ENCODE assay signal across 15 cellular contexts in genomic region chr15:71055461-71055860, GRCh38. TPM values are rescaled to one million over a fixed set of nuclear protein-coding genes. Genes with fewer than 3 reads are reported as not detected.
DNase-seq lines count a peak whose midpoint lies in the region; ATAC-seq lines count a peak whose summit lies in the region.
"Had no signal": no experiment of that assay in that cellular context is flagged by ENCODE, and none has a peak within 500 bp of the region (broad histone marks: within the 10 kb centered on the region; RNA-seq: fewer than 3 reads in every experiment).

No MANE protein-coding gene starts in this region.

- H3K9me3 ChIP-seq in mesenchymal stem cell (ENCODE audit: control insufficient read depth, low read length): peaks cover 9% of the 10 kb centered on the region
- H3K9me3 ChIP-seq: psoas muscle, thoracic aorta had no signal

- H2BK5ac ChIP-seq in mesenchymal stem cell (ENCODE audit: low read depth, low read length, poor library complexity, severe bottlenecking): no peak overlapping the region

- no peak overlapping the region for H2AK5ac ChIP-seq in mesenchymal stem cell (ENCODE audit: low read length, severe bottlenecking)

- H3K4me2 ChIP-seq in mesenchymal stem cell (ENCODE audit: low read length, poor library complexity, severe bottlenecking): no peak overlapping the region
- H3K4me2 ChIP-seq: PC-9 had no signal

- H2AFZ ChIP-seq in mesenchymal stem cell (ENCODE audit: low read depth, low read length): no peak overlapping the region
- H2AFZ ChIP-seq: PC-9 had no signal

- H3K18ac ChIP-seq in mesenchymal stem cell (ENCODE audit: low read depth in 1 of 2, low read length in 2 of 2): no peak overlapping the region

- H3K36me3 ChIP-seq in mesenchymal stem cell (ENCODE audit: control insufficient read depth in 1 of 2, insufficient read depth in 2 of 2, low read depth in 1 of 2, low read length in 2 of 2): no peaks in the 10 kb centered on the region
- H3K36me3 ChIP-seq: thoracic aorta had no signal

- WGBS in mesenchymal stem cell: no CpG with 5 or more reads among the region's 1 CpG

- H3K27me3 ChIP-seq in mesenchymal stem cell (ENCODE audit: control insufficient read depth in 1 of 2, insufficient read depth in 1 of 2, low read length in 2 of 2): no peaks in the 10 kb centered on the region

- no peak overlapping the region for H3K9ac ChIP-seq in mesenchymal stem cell (ENCODE audit: low read length)

- no peak overlapping the region for H2BK15ac ChIP-seq in mesenchymal stem cell (ENCODE audit: low read depth, poor library complexity, severe bottlenecking)

- no peak overlapping the region for H3K14ac ChIP-seq in mesenchymal stem cell (ENCODE audit: low read length in 2 of 2)

- no peak overlapping the region for H2BK12ac ChIP-seq in mesenchymal stem cell (ENCODE audit: low read length in 2 of 2)

- H3K23ac ChIP-seq in mesenchymal stem cell (ENCODE audit: low read length in 2 of 2): no peak overlapping the region

- H3K4me1 ChIP-seq in mesenchymal stem cell (ENCODE audit: control insufficient read depth, insufficient read depth, low read depth, low read length): no peaks in the 10 kb centered on the region
- H3K4me1 ChIP-seq: psoas muscle had no signal

- no peak overlapping the region for H3K4ac ChIP-seq in mesenchymal stem cell (ENCODE audit: low read depth in 1 of 2, low read length in 2 of 2)

- H2BK120ac ChIP-seq in mesenchymal stem cell (ENCODE audit: low read depth, low read length): no peak overlapping the region

- H3K27ac ChIP-seq in mesenchymal stem cell (ENCODE audit: low read length, poor library complexity, severe bottlenecking): peak overlapping the region; percentile 12
- H3K27ac ChIP-seq: PC-9, psoas muscle, thoracic aorta had no signal

- DNase-seq in ELR (ENCODE audit: low read depth): peak; percentile 50
- peak; percentile 50 for DNase-seq in NCI-H226
- DNase-seq in dermis blood vessel endothelial cell: peak; percentile 28
- peak; percentile 45 for DNase-seq in mesenchymal stem cell
- DNase-seq: activated CD8-positive, alpha-beta memory T cell treated with anti-CD3 and anti-CD28 coated beads, Interleukin-2, amount 50 U/mL, for 48 hours; activated naive CD4-positive, alpha-beta T cell treated with anti-CD3 and anti-CD28 coated beads, Interleukin-2, amount 50 U/mL, for 16 hours; NCI-H1105; NCI-H510A; PC-9; psoas muscle; T-cell had no signal

- no peak overlapping the region for H3K4me3 ChIP-seq in mesenchymal stem cell (ENCODE audit: insufficient read depth in 1 of 2, low read depth in 1 of 2, low read length in 2 of 2)
- H3K4me3 ChIP-seq: PC-9, psoas muscle, thoracic aorta had no signal

- H3K79me1 ChIP-seq in mesenchymal stem cell (replicated peaks; ENCODE audit: low read length, poor library complexity, severe bottlenecking): no peaks in the 10 kb centered on the region

- H4K91ac ChIP-seq in mesenchymal stem cell (ENCODE audit: low read length): no peak overlapping the region

- ATAC-seq in HG02981 (IDR thresholded peaks at IDR 0.05; ENCODE audit: unreplicated experiment): no peak
- no peak for ATAC-seq in GM18909 (IDR thresholded peaks at IDR 0.05; ENCODE audit: poor library complexity, unreplicated experiment)
- no peak for ATAC-seq in GM19397 (IDR thresholded peaks at IDR 0.05; ENCODE audit: unreplicated experiment)
- ATAC-seq: psoas muscle, T-cell had no signal

- no peak overlapping the region for H4K8ac ChIP-seq in mesenchymal stem cell (ENCODE audit: low read length)

RNA-seq across cellular contexts. Expression of gene THSD4, which starts 59.8 kb away (rescaled TPM):
- 34.2 and 38.4 TPM in 2 replicates for total RNA-seq in dermis blood vessel endothelial cell
- 5.7 TPM for polyA plus RNA-seq in mesenchymal stem cell (2013, experiment 1 of 2)
- polyA plus RNA-seq in mesenchymal stem cell (2013, experiment 2 of 2): 5.6 TPM
